12 cellular contexts compared by ENCODE assay signal in genomic region chr16:12321363-12321762, GRCh38.
DNase-seq lines count a peak whose midpoint lies in the region; ATAC-seq and TF ChIP-seq lines count a peak whose summit lies in the region.
"Had no signal": no experiment of that assay in that cellular context is flagged by ENCODE, and none has a peak within 500 bp of the region (broad histone marks: within the 10 kb centered on the region; RNA-seq: fewer than 3 reads in every experiment).

No MANE protein-coding gene starts in this region.

- H3K27me3 ChIP-seq in H9 (ENCODE audit: insufficient read depth, low read length), result no peaks in the 10 kb centered on the region
- H3K27me3 ChIP-seq: Peyer's patch had no signal

- H3K27me3 Mint-ChIP-seq in H9 (ENCODE audit: low read depth), result no peaks in the 10 kb centered on the region
- H3K27me3 Mint-ChIP-seq in memory B cell, result no peaks in the 10 kb centered on the region
- H3K27me3 Mint-ChIP-seq in endothelial cell (ENCODE audit: unreplicated experiment), result peaks cover 6% of the 10 kb centered on the region

- no peak overlapping the region for H4K8ac ChIP-seq in H9 (replicated peaks; ENCODE audit: insufficient read length, low read depth, low read length)

- H3K4ac ChIP-seq in H9 (ENCODE audit: low read depth, low read length), result no peak overlapping the region

- H2BK15ac ChIP-seq in H9 (ENCODE audit: low read depth, low read length), result no peak overlapping the region

- H3K36me3 ChIP-seq in OCI-LY7 (ENCODE audit: insufficient read depth, low read length), result no peaks in the 10 kb centered on the region
- H3K36me3 ChIP-seq: Peyer's patch had no signal

- no peak overlapping the region for H3K56ac ChIP-seq in H9 (ENCODE audit: insufficient read length, low read depth, low read length)

- H3K4me3 ChIP-seq in OCI-LY7 (ENCODE audit: low read depth, low read length, poor library complexity, severe bottlenecking), result peak overlapping the region; percentile 57
- H3K4me3 ChIP-seq: Peyer's patch had no signal

- H3K4me1 Mint-ChIP-seq in H9, result peaks cover 43 to 56% of the 10 kb centered on the region in 2 experiments
- peaks cover 33% of the 10 kb centered on the region for H3K4me1 Mint-ChIP-seq in memory B cell
- peaks cover 16% of the 10 kb centered on the region for H3K4me1 Mint-ChIP-seq in endothelial cell (ENCODE audit: unreplicated experiment)

- no peaks in the 10 kb centered on the region for H3K79me1 ChIP-seq in H9 (ENCODE audit: insufficient read depth, low read depth, low read length, poor library complexity, severe bottlenecking)

- H3K27ac ChIP-seq in H9 (ENCODE audit: insufficient read length, low read depth, low read length) (no peak overlapping the region), OCI-LY7 (ENCODE audit: low read depth, low read length, poor library complexity, severe bottlenecking) (peak overlapping the region; percentile 98)
- H3K27ac ChIP-seq: Peyer's patch had no signal

- DNase-seq in NCI-H1092 treated with DMSO at 0.1 percent for 48 hours (lab: John Stamatoyannopoulos, UW) (peak; percentile 9), NCI-H1092 (lab: John Stamatoyannopoulos, UW) (no peak), H9 (no peak), OCI-LY7 (ENCODE audit: low spot score) (peak; percentile 98), memory B cell (ENCODE audit: low spot score in 2 of 2) (no peak), HT-29 (ENCODE audit: low spot score) (no peak), endothelial cell (ENCODE audit: low spot score) (no peak)
- DNase-seq: activated CD8-positive, alpha-beta memory T cell treated with anti-CD3 and anti-CD28 coated beads, Interleukin-2, amount 50 U/mL, for 48 hours; effector memory CD4-positive, alpha-beta T cell; Peyer's patch; stimulated activated CD4-positive, alpha-beta T cell treated with anti-CD3 and anti-CD28 coated beads, Interleukin-12 subunit alpha, Interleukin-12 subunit beta, amount 100 ng/mL, for 4 hours had no signal

- H2BK20ac ChIP-seq in H9 (ENCODE audit: low read depth, low read length, poor library complexity, severe bottlenecking), result no peak overlapping the region

- H3K14ac ChIP-seq in H9 (ENCODE audit: insufficient read depth, low read length), result no peak overlapping the region

- H4K5ac ChIP-seq in H9 (ENCODE audit: insufficient read length, low read depth, low read length), result no peak overlapping the region

- H3K4me2 ChIP-seq in H9 (ENCODE audit: insufficient read depth, insufficient read length, low read length) (no peak overlapping the region), OCI-LY7 (ENCODE audit: low read length) (peak overlapping the region; percentile 80)

- no peaks in the 10 kb centered on the region for H3K36me3 Mint-ChIP-seq in H9 (ENCODE audit: insufficient read depth in 1 of 3, low read depth in 3 of 3)
- H3K36me3 Mint-ChIP-seq in memory B cell, result peaks cover 16% of the 10 kb centered on the region
- H3K36me3 Mint-ChIP-seq in endothelial cell (ENCODE audit: low read depth, unreplicated experiment), result no peaks in the 10 kb centered on the region

- no peak overlapping the region for H2AFZ ChIP-seq in H9 (ENCODE audit: low read length)
- no peak overlapping the region for H2AFZ ChIP-seq in OCI-LY7 (ENCODE audit: low read length)

- H3K9me2 ChIP-seq in OCI-LY7 (ENCODE audit: insufficient read depth, low read length), result no peaks in the 10 kb centered on the region

- no peak overlapping the region for H3T11ph ChIP-seq in H9 (ENCODE audit: low read length)

- no peaks in the 10 kb centered on the region for H3K23me2 ChIP-seq in H9 (ENCODE audit: insufficient read length, low read depth, low read length, poor library complexity, severe bottlenecking)

- POLR2A ChIA-PET in OCI-LY7 (lab: Charles Lee), result interaction anchor here (0.5 to 5.7 kb wide), 15 partner anchors 8 to 1432 kb away, joined by 3 to 78 read pairs (median 3); no protein-coding TSS in a partner anchor

- no peaks in the 10 kb centered on the region for H3K9me3 Mint-ChIP-seq in H9
- H3K9me3 Mint-ChIP-seq in memory B cell, result no peaks in the 10 kb centered on the region
- H3K9me3 Mint-ChIP-seq in endothelial cell (ENCODE audit: unreplicated experiment), result no peaks in the 10 kb centered on the region

- H3K18ac ChIP-seq in H9 (ENCODE audit: insufficient read length, low read depth, low read length), result no peak overlapping the region

- TF ChIP-seq CTCF in H9 (conservative IDR thresholded peaks at IDR 0.05) (no peak), OCI-LY7 (conservative IDR thresholded peaks at IDR 0.05; ENCODE audit: low read length) (no peak; the same call in 1 of the 2 replicates), endothelial cell (IDR thresholded peaks at IDR 0.05; ENCODE audit: unreplicated experiment) (no peak)

- H3K4me1 ChIP-seq in H9 (ENCODE audit: insufficient read depth, low read length) (no peaks in the 10 kb centered on the region; the same call in 1 of the 2 replicates), OCI-LY7 (ENCODE audit: insufficient read depth, low read length, poor library complexity, severe bottlenecking) (peaks cover 100% of the 10 kb centered on the region)
- H3K4me1 ChIP-seq: Peyer's patch had no signal

- no peak overlapping the region for H2BK5ac ChIP-seq in H9 (ENCODE audit: insufficient read length, low read length)

- peak; percentile 20 for ATAC-seq in memory B cell (ENCODE audit: low read depth)
- ATAC-seq in GM18873 (IDR thresholded peaks at IDR 0.05; ENCODE audit: low FRiP score, unreplicated experiment), result no peak

- H3K9ac ChIP-seq in H9 (ENCODE audit: extremely low read depth, insufficient read length, low read length), result no peak overlapping the region

- H3K4me3 Mint-ChIP-seq in H9 (no peak overlapping the region), memory B cell (no peak overlapping the region), endothelial cell (ENCODE audit: unreplicated experiment) (no peak overlapping the region)

- no peak overlapping the region for H2AK5ac ChIP-seq in H9 (ENCODE audit: insufficient read length, low read length)

- no peaks in the 10 kb centered on the region for H3K9me3 ChIP-seq in H9 (ENCODE audit: control insufficient read depth, low read depth, low read length)
- H3K9me3 ChIP-seq in OCI-LY7 (ENCODE audit: low read length), result no peaks in the 10 kb centered on the region

- CTCF ChIA-PET in OCI-LY7 (lab: Charles Lee; ENCODE audit: unreplicated experiment), result interaction anchor here (0.7 to 1.5 kb wide), 7 partner anchors 8 to 93 kb away, joined by 3 to 7 read pairs (median 4); no protein-coding TSS in a partner anchor

- no peak overlapping the region for H2BK12ac ChIP-seq in H9 (ENCODE audit: insufficient read length, low read depth, low read length)

- no peak overlapping the region for H4K91ac ChIP-seq in H9 (ENCODE audit: insufficient read length, low read depth, low read length)

- H3K27ac Mint-ChIP-seq in H9 (peak overlapping the region in 2 of 3 experiments; percentile 16 to 82; a peak in 2 of 7 replicates), memory B cell (peak overlapping the region; percentile 29), endothelial cell (ENCODE audit: unreplicated experiment) (no peak overlapping the region)

- WGBS in H9 (ENCODE audit: extremely low coverage, insufficient read length, low lambda C conversion rate), result no CpG with 5 or more reads among the region's 7 CpGs

- H3K23ac ChIP-seq in H9 (ENCODE audit: insufficient read length, low read depth, low read length), result no peak overlapping the region

- intact Hi-C loops in OCI-LY7 (cut with micrococcal nuclease; ENCODE audit: unreplicated experiment), result loop anchor here (1.0 to 10.0 kb wide), 6 partner anchors 8 to 357 kb away; partner anchors contain the start of gene TNFRSF17

- no TSS peak for BruUV-seq in OCI-LY7 (replicated peaks; lab: Mats Ljungman, UMichigan)

- H4K20me1 ChIP-seq in H9 (ENCODE audit: control insufficient read depth, insufficient read depth, insufficient read length), result peaks cover 2% of the 10 kb centered on the region
- no peaks in the 10 kb centered on the region for H4K20me1 ChIP-seq in OCI-LY7 (ENCODE audit: insufficient read depth, low read length)

- H2BK120ac ChIP-seq in H9 (ENCODE audit: low read depth, low read length, poor library complexity, severe bottlenecking), result no peak overlapping the region

- H3K79me2 ChIP-seq in H9 (ENCODE audit: insufficient read depth, low read length), result no peaks in the 10 kb centered on the region
- H3K79me2 ChIP-seq in OCI-LY7 (ENCODE audit: insufficient read depth, low read depth, low read length), result peaks cover 22% of the 10 kb centered on the region; the same call in 1 of the 2 replicates

Comparison
In these comparisons a context has a peak if more than half of its experiments do, and no peak if none do; other contexts are left out.
1. DNase-seq: peak in NCI-H1092 treated with DMSO at 0.1 percent for 48 hours (single experiment) and OCI-LY7 (single experiment); none in NCI-H1092 (single experiment), H9 (single experiment), memory B cell (0 of 2), HT-29 (single experiment) and endothelial cell (single experiment).